ENCODE assay signal across 15 cellular contexts in genomic region chr2:238304116-238304515, GRCh38. TPM values are rescaled to one million over a fixed set of nuclear protein-coding genes. Genes with fewer than 3 reads are reported as not detected.
DNase-seq lines count a peak whose midpoint lies in the region; TF ChIP-seq lines count a peak whose summit lies in the region.
"Had no signal": no experiment of that assay in that cellular context is flagged by ENCODE, and none has a peak within 500 bp of the region (broad histone marks: within the 10 kb centered on the region; RNA-seq: fewer than 3 reads in every experiment).

No MANE protein-coding gene starts in this region.

- TF ChIP-seq EP300 in sigmoid colon (IDR thresholded peaks at IDR 0.05) = no peak

- H3K4me1 ChIP-seq in Karpas-422 (ENCODE audit: low read length) (peaks cover 44% of the 10 kb centered on the region), osteoblast (ENCODE audit: insufficient read depth, low read length) (no peaks in the 10 kb centered on the region), sigmoid colon (peaks cover 0 to 11% (median 9%) of the 10 kb centered on the region in 4 donors), tibial artery (peaks cover 0 to 11% (median 4%) of the 10 kb centered on the region in 4 donors)
- H3K4me1 ChIP-seq: HAP-1 had no signal

- H3K36me3 Mint-ChIP-seq in chondrocyte (ENCODE audit: low read depth) = no peaks in the 10 kb centered on the region
- H3K36me3 Mint-ChIP-seq in activated T-helper 1 cell treated with anti-CD3 and anti-CD28 coated beads, Interleukin-12 subunit alpha, Interleukin-12 subunit beta, Interleukin-2, Interleukin-4 antibody, amounts not matched to agents 30 ng/mL and 10 ng/mL and 1 ng/mL, durations not matched to agents 14 hours and 24 hours and 36 hours (ENCODE audit: low read depth) = no peaks in the 10 kb centered on the region
- H3K36me3 Mint-ChIP-seq: CD8-positive, alpha-beta T cell had no signal

- H3K27ac Mint-ChIP-seq in chondrocyte (ENCODE audit: unreplicated experiment) = no peak overlapping the region
- H3K27ac Mint-ChIP-seq in activated T-helper 1 cell treated with anti-CD3 and anti-CD28 coated beads, Interleukin-12 subunit alpha, Interleukin-12 subunit beta, Interleukin-2, Interleukin-4 antibody, amounts not matched to agents 30 ng/mL and 10 ng/mL and 1 ng/mL, durations not matched to agents 14 hours and 24 hours and 36 hours = no peak overlapping the region
- H3K27ac Mint-ChIP-seq: B cell; CD8-positive, alpha-beta T cell had no signal

- H3K27ac ChIP-seq in Karpas-422 (ENCODE audit: low read length) (no peak overlapping the region), osteoblast (ENCODE audit: low read depth, low read length) (no peak overlapping the region), sigmoid colon (no peak overlapping the region), tibial artery (no peak overlapping the region)
- H3K27ac ChIP-seq: BLaER1 treated with 17β-estradiol and CSF1 and Interleukin-3, amounts not matched to agents 10 nM and 100 nM had no signal

- intact Hi-C loops in sigmoid colon (cut with DNase I) = no loop called here
- intact Hi-C loops in tibial artery (cut with DNase I; ENCODE audit: low total_unique reads) = no loop called here
- intact Hi-C loops in activated T-helper 1 cell treated with anti-CD3 and anti-CD28 coated beads, Interleukin-12 subunit alpha, Interleukin-12 subunit beta, Interleukin-2, Interleukin-4 antibody, amounts not matched to agents 30 ng/mL and 10 ng/mL and 1 ng/mL, durations not matched to agents 14 hours and 24 hours and 36 hours (cut with micrococcal nuclease) = no loop called here

- H3K4me2 ChIP-seq in Karpas-422 (ENCODE audit: low read depth, low read length, poor library complexity, severe bottlenecking) (no peak overlapping the region), osteoblast (ENCODE audit: insufficient read depth, low read length) (no peak overlapping the region)
- H3K4me2 ChIP-seq: BLaER1 treated with 17β-estradiol and CSF1 and Interleukin-3, amounts not matched to agents 10 nM and 100 nM had no signal

- H3K79me2 ChIP-seq in Karpas-422 (ENCODE audit: low read length) (no peaks in the 10 kb centered on the region), osteoblast (ENCODE audit: insufficient read depth, low read length) (no peaks in the 10 kb centered on the region)

- H2AFZ ChIP-seq in Karpas-422 (ENCODE audit: low read length) (peak overlapping the region; percentile 22; the same call in 1 of the 2 replicates), osteoblast (ENCODE audit: low read length) (no peak overlapping the region)

- H3K4me3 ChIP-seq in Karpas-422 (ENCODE audit: low read length) (no peak overlapping the region), osteoblast (ENCODE audit: insufficient read depth, low read length) (no peak overlapping the region), sigmoid colon (no peak overlapping the region), tibial artery (no peak overlapping the region)
- H3K4me3 ChIP-seq: BLaER1 treated with 17β-estradiol and CSF1 and Interleukin-3, amounts not matched to agents 10 nM and 100 nM; HAP-1 had no signal

- no peaks in the 10 kb centered on the region for H3K27me3 Mint-ChIP-seq in chondrocyte (ENCODE audit: low read depth)
- H3K27me3 Mint-ChIP-seq in activated T-helper 1 cell treated with anti-CD3 and anti-CD28 coated beads, Interleukin-12 subunit alpha, Interleukin-12 subunit beta, Interleukin-2, Interleukin-4 antibody, amounts not matched to agents 30 ng/mL and 10 ng/mL and 1 ng/mL, durations not matched to agents 14 hours and 24 hours and 36 hours (ENCODE audit: insufficient read depth) = peaks cover 24% of the 10 kb centered on the region

- no peak for TF ChIP-seq POLR2A in sigmoid colon (IDR thresholded peaks at IDR 0.05)

- H3K9me2 ChIP-seq in Karpas-422 (replicated peaks; ENCODE audit: insufficient read depth, low read length) = no peaks in the 10 kb centered on the region

- DNase-seq in Karpas-422 (no peak), chondrocyte (ENCODE audit: low spot score) (peak; percentile 52), osteoblast (ENCODE audit: insufficient read length, low spot score, missing footprints) (peak; percentile 51), sigmoid colon (peak; percentile 25), NCI-H2227 treated with DMSO at 0.1 percent for 48 hours (lab: John Stamatoyannopoulos, UW) (no peak), tibial artery (no peak)
- DNase-seq in activated T-helper 1 cell treated with anti-CD3 and anti-CD28 coated beads, Interleukin-12 subunit alpha, Interleukin-12 subunit beta, Interleukin-2, Interleukin-4 antibody, amounts not matched to agents 30 ng/mL and 10 ng/mL and 1 ng/mL, durations not matched to agents 14 hours and 24 hours and 36 hours (ENCODE audit: low spot score) = no peak
- DNase-seq: Calu3; CD8-positive, alpha-beta T cell; DMS79 treated with DMSO at 0.1 percent for 48 hours; GF-D8; IMR-90 had no signal

- H3K9me3 ChIP-seq in Karpas-422 (ENCODE audit: low read length) = no peaks in the 10 kb centered on the region
- H3K9me3 ChIP-seq in osteoblast (ENCODE audit: low read depth, low read length) = no peaks in the 10 kb centered on the region
- H3K9me3 ChIP-seq in sigmoid colon = no peaks in the 10 kb centered on the region
- no peaks in the 10 kb centered on the region for H3K9me3 ChIP-seq in tibial artery
- H3K9me3 ChIP-seq: HAP-1 had no signal

- peaks cover 6% of the 10 kb centered on the region for H3K4me1 Mint-ChIP-seq in chondrocyte (ENCODE audit: low read depth)
- H3K4me1 Mint-ChIP-seq in activated T-helper 1 cell treated with anti-CD3 and anti-CD28 coated beads, Interleukin-12 subunit alpha, Interleukin-12 subunit beta, Interleukin-2, Interleukin-4 antibody, amounts not matched to agents 30 ng/mL and 10 ng/mL and 1 ng/mL, durations not matched to agents 14 hours and 24 hours and 36 hours (ENCODE audit: low read depth) = no peaks in the 10 kb centered on the region

- H3K4me3 Mint-ChIP-seq in chondrocyte (ENCODE audit: unreplicated experiment) = no peak overlapping the region
- H3K4me3 Mint-ChIP-seq in activated T-helper 1 cell treated with anti-CD3 and anti-CD28 coated beads, Interleukin-12 subunit alpha, Interleukin-12 subunit beta, Interleukin-2, Interleukin-4 antibody, amounts not matched to agents 30 ng/mL and 10 ng/mL and 1 ng/mL, durations not matched to agents 14 hours and 24 hours and 36 hours = no peak overlapping the region
- H3K4me3 Mint-ChIP-seq: B cell; CD8-positive, alpha-beta T cell had no signal

- H3K27me3 ChIP-seq in Karpas-422 (ENCODE audit: low read length) (no peaks in the 10 kb centered on the region), osteoblast (ENCODE audit: insufficient read depth, low read length) (peaks cover 8% of the 10 kb centered on the region), sigmoid colon (no peaks in the 10 kb centered on the region), tibial artery (no peaks in the 10 kb centered on the region)
- H3K27me3 ChIP-seq: BLaER1 treated with 17β-estradiol and CSF1 and Interleukin-3, amounts not matched to agents 10 nM and 100 nM had no signal

- WGBS in sigmoid colon, 2 donors = 91 to 93% methylated on average over 6 of the region's 6 CpGs

- H4K20me1 ChIP-seq in Karpas-422 (ENCODE audit: insufficient read depth, low read depth, low read length) (no peaks in the 10 kb centered on the region), osteoblast (ENCODE audit: insufficient read depth, low read length) (no peaks in the 10 kb centered on the region)
- H4K20me1 ChIP-seq: BLaER1 treated with 17β-estradiol and CSF1 and Interleukin-3, amounts not matched to agents 10 nM and 100 nM had no signal

- no peaks in the 10 kb centered on the region for H3K9me3 Mint-ChIP-seq in chondrocyte (ENCODE audit: low read depth)
- H3K9me3 Mint-ChIP-seq in activated T-helper 1 cell treated with anti-CD3 and anti-CD28 coated beads, Interleukin-12 subunit alpha, Interleukin-12 subunit beta, Interleukin-2, Interleukin-4 antibody, amounts not matched to agents 30 ng/mL and 10 ng/mL and 1 ng/mL, durations not matched to agents 14 hours and 24 hours and 36 hours = no peaks in the 10 kb centered on the region
- H3K9me3 Mint-ChIP-seq: CD8-positive, alpha-beta T cell had no signal

- no peak overlapping the region for H3K9ac ChIP-seq in Karpas-422 (ENCODE audit: low read length)
- H3K9ac ChIP-seq: BLaER1 treated with 17β-estradiol and CSF1 and Interleukin-3, amounts not matched to agents 10 nM and 100 nM had no signal

- no peaks in the 10 kb centered on the region for H3K36me3 ChIP-seq in Karpas-422 (ENCODE audit: insufficient read depth, low read length)
- H3K36me3 ChIP-seq in osteoblast (ENCODE audit: insufficient read depth, low read length) = no peaks in the 10 kb centered on the region
- H3K36me3 ChIP-seq in sigmoid colon = no peaks in the 10 kb centered on the region
- H3K36me3 ChIP-seq in tibial artery = no peaks in the 10 kb centered on the region
- H3K36me3 ChIP-seq: BLaER1 treated with 17β-estradiol and CSF1 and Interleukin-3, amounts not matched to agents 10 nM and 100 nM; HAP-1 had no signal

- TF ChIP-seq CTCF in chondrocyte (IDR thresholded peaks at IDR 0.05) (no peak), osteoblast (IDR thresholded peaks at IDR 0.05; ENCODE audit: extremely low read depth, low read depth, low read length) (no peak), sigmoid colon (IDR thresholded peaks at IDR 0.05) (no peak), tibial artery (IDR thresholded peaks at IDR 0.05) (no peak)

RNA-seq across cellular contexts. Expression of gene PER2, which starts 15.7 kb away (rescaled TPM):
- 19.0 and 23.3 TPM in 2 replicates for total RNA-seq in Karpas-422 (2014; rRNA removed; shearing (Covaris generic); ENCODE audit: low replicate concordance)
- 2.7 to 3.3 TPM (median 2.9 TPM) in 3 replicates for total RNA-seq in chondrocyte
- total RNA-seq in osteoblast = 7.4 and 9.4 TPM in 2 replicates
- 10 to 100 TPM in 1 of 4 donors, 1 to 10 TPM in 3; 7.7 to 11.8 (median 9.2) TPM for total RNA-seq in sigmoid colon
- polyA plus RNA-seq in sigmoid colon = 1 to 10 TPM; 3.7 to 7.1 (median 4.2) TPM
- 19.0 and 21.2 TPM in 2 replicates for total RNA-seq in activated T-helper 1 cell treated with anti-CD3 and anti-CD28 coated beads, Interleukin-12 subunit alpha, Interleukin-12 subunit beta, Interleukin-2, Interleukin-4 antibody, amounts not matched to agents 30 ng/mL and 10 ng/mL and 1 ng/mL, durations not matched to agents 14 hours and 24 hours and 36 hours

RNA-seq across cellular contexts. Expression of gene TRAF3IP1, which starts 16.2 kb away (rescaled TPM):
- total RNA-seq in Karpas-422 (2014; rRNA removed; shearing (Covaris generic); ENCODE audit: low replicate concordance) = 16.0 and 18.4 TPM in 2 replicates
- total RNA-seq in chondrocyte (15.1 to 21.1 TPM (median 15.8 TPM) in 3 replicates), osteoblast (7.6 and 8.5 TPM in 2 replicates), sigmoid colon (10 to 100 TPM; 17.5 to 20.8 (median 18.2) TPM)
- 10 to 100 TPM in 1 of 3 donors, 1 to 10 TPM in 2; 6.9 to 13.2 (median 7.2) TPM for polyA plus RNA-seq in sigmoid colon
- total RNA-seq in activated T-helper 1 cell treated with anti-CD3 and anti-CD28 coated beads, Interleukin-12 subunit alpha, Interleukin-12 subunit beta, Interleukin-2, Interleukin-4 antibody, amounts not matched to agents 30 ng/mL and 10 ng/mL and 1 ng/mL, durations not matched to agents 14 hours and 24 hours and 36 hours = 14.4 and 15.4 TPM in 2 replicates

Comparison
In these comparisons a context has a peak if more than half of its experiments do, and no peak if none do; other contexts are left out.
1. DNase-seq: peak in chondrocyte (single experiment), osteoblast (single experiment) and sigmoid colon (single experiment); none in Karpas-422 (single experiment), NCI-H2227 treated with DMSO at 0.1 percent for 48 hours (single experiment), tibial artery (0 of 2) and activated T-helper 1 cell treated with anti-CD3 and anti-CD28 coated beads, Interleukin-12 subunit alpha, Interleukin-12 subunit beta, Interleukin-2, Interleukin-4 antibody, amounts not matched to agents 30 ng/mL and 10 ng/mL and 1 ng/mL, durations not matched to agents 14 hours and 24 hours and 36 hours (single experiment).